ENCODE assay signal across 1 cellular context in genomic region chr7:150503581-150503980, GRCh38.
TF ChIP-seq lines count a peak whose summit lies in the region.

No MANE protein-coding gene starts in this region.

TF ChIP-seq in IMR-90, 13 proteins besides CTCF, POLR2A, EP300 and RAD21:
- TF ChIP-seq MAFK (IDR thresholded peaks at IDR 0.05; ENCODE audit: low read depth, low read length) (peak; percentile 96), FOS (IDR thresholded peaks at IDR 0.05; ENCODE audit: low read depth, low read length) (no peak), RCOR1 (IDR thresholded peaks at IDR 0.05; ENCODE audit: insufficient replicate concordance, low read length) (no peak), MAZ (IDR thresholded peaks at IDR 0.05; ENCODE audit: borderline replicate concordance, low read depth, low read length) (no peak)
